ENCODE assay signal across 8 cellular contexts in genomic region chr19:21569497-21569870, GRCh38.
DNase-seq lines count a peak whose midpoint lies in the region; ATAC-seq, FAIRE-seq and TF ChIP-seq lines count a peak whose summit lies in the region.

No MANE protein-coding gene starts in this region.

- H3K36me3 ChIP-seq in liver (ENCODE audit: control insufficient read depth in 4 of 4, insufficient read depth in 3 of 4, low read depth in 1 of 4, low read length in 3 of 4) (no peaks in the 10 kb centered on the region), HepG2 (replicated peaks in 1 of 2; ENCODE audit: control insufficient read depth in 1 of 2, insufficient read depth in 2 of 2, low read length in 2 of 2) (no peaks in the 10 kb centered on the region), aorta (ENCODE audit: control insufficient read depth in 1 of 2, insufficient read depth in 2 of 2, low read length in 1 of 2) (no peaks in the 10 kb centered on the region)

- TF ChIP-seq EP300 in HepG2 (IDR thresholded peaks at IDR 0.05; ENCODE audit: low read depth in 2 of 2, low read length in 2 of 2) (no peak), HepG2 (CRISPR knock-in tag; IDR thresholded peaks at IDR 0.05; ENCODE audit: borderline replicate concordance) (no peak)

- H2AFZ ChIP-seq in HepG2 (ENCODE audit: low read length) = no peak overlapping the region

- DNase-seq in HepG2 (ENCODE audit: low spot score) (no peak), naive B cell (no peak), aorta (peak in 1 of 2 donors; percentile 77), erythroblast (lab: John Stamatoyannopoulos, UW) (no peak), EL (no peak)
- peak; percentile 48 for DNase-seq in activated naive CD8-positive, alpha-beta T cell treated with anti-CD3 and anti-CD28 coated beads, Interleukin-2, amount 10 ng/mL, durations not matched to agents 7 days and 5 days

- no peak for TF ChIP-seq CTCF in liver (IDR thresholded peaks at IDR 0.05; ENCODE audit: low read depth, low read length, missing input control)
- no peak for TF ChIP-seq CTCF in HepG2 (CRISPR knock-in tag; IDR thresholded peaks at IDR 0.05)

- peak overlapping the region; percentile 97 for H3K27ac Mint-ChIP-seq in activated naive CD8-positive, alpha-beta T cell treated with anti-CD3 and anti-CD28 coated beads, Interleukin-2, amount 10 ng/mL, durations not matched to agents 7 days and 5 days
- H3K27ac Mint-ChIP-seq in naive B cell = peak overlapping the region; percentile 90 to 99 (median 96)

- POLR2A ChIA-PET in HepG2 (lab: Yijun Ruan, JAX) = no interaction called here
- POLR2A ChIA-PET in activated naive CD8-positive, alpha-beta T cell treated with anti-CD3 and anti-CD28 coated beads, Interleukin-2, amount 10 ng/mL, durations not matched to agents 7 days and 5 days (lab: Charles Lee) = interaction anchor here (1.0 to 2.1 kb wide), 8 partner anchors 11 to 793 kb away, joined by 3 to 18 read pairs (median 4); partner anchors contain the start of genes ZNF429, ZNF493, ZNF66 and ZNF85

- H3K4me2 ChIP-seq in HepG2 (ENCODE audit: low read depth, low read length) = no peak overlapping the region

- no peaks in the 10 kb centered on the region for H3K27me3 ChIP-seq in liver (ENCODE audit: control insufficient read depth in 4 of 4, insufficient read depth in 4 of 4, low read length in 3 of 4)
- H3K27me3 ChIP-seq in HepG2 (ENCODE audit: control insufficient read depth in 1 of 2, insufficient read depth in 2 of 2, low read length in 2 of 2) = no peaks in the 10 kb centered on the region
- H3K27me3 ChIP-seq in aorta (ENCODE audit: control insufficient read depth in 1 of 2, insufficient read depth in 2 of 2, low read length in 1 of 2) = no peaks in the 10 kb centered on the region

- peaks cover 1% of the 10 kb centered on the region for H3K4me1 Mint-ChIP-seq in activated naive CD8-positive, alpha-beta T cell treated with anti-CD3 and anti-CD28 coated beads, Interleukin-2, amount 10 ng/mL, durations not matched to agents 7 days and 5 days
- H3K4me1 Mint-ChIP-seq in naive B cell = peaks cover 10 to 24% (median 13%) of the 10 kb centered on the region in 3 donors

- H3K9ac ChIP-seq in liver (ENCODE audit: low read depth in 1 of 2, low read length in 2 of 2) = no peak overlapping the region
- H3K9ac ChIP-seq in HepG2 (ENCODE audit: insufficient read depth, low read depth, low read length) = no peak overlapping the region

- intact Hi-C loops in HepG2 (cut with micrococcal nuclease; ENCODE audit: unreplicated experiment) (no loop called here), aorta (cut with DNase I) (no loop called here)

- H3K79me2 ChIP-seq in HepG2 (ENCODE audit: insufficient read depth, low read length) = no peaks in the 10 kb centered on the region

- CTCF ChIA-PET in HepG2 (lab: Yijun Ruan, JAX; ENCODE audit: low intra/inter-chr PET ratio, low total read pairs) = no interaction called here

- BruUV-seq in HepG2 (replicated peaks; lab: Mats Ljungman, UMichigan) = no TSS peak

- TF ChIP-seq RAD21 in liver (IDR thresholded peaks at IDR 0.05) (no peak), HepG2 (CRISPR knock-in tag; IDR thresholded peaks at IDR 0.05) (no peak)

- H3K27ac ChIP-seq in liver (ENCODE audit: low read depth in 1 of 2, low read length in 2 of 2) (peak overlapping the region; percentile 27 to 41), HepG2 (ENCODE audit: extremely low read length, insufficient read depth, low read length) (no peak overlapping the region), aorta (ENCODE audit: low read depth in 1 of 2, low read length in 2 of 2) (no peak overlapping the region)

- H3K9me3 ChIP-seq in liver (ENCODE audit: control insufficient read depth in 4 of 4, low read length in 3 of 4) = peaks cover 8 to 24% (median 16%) of the 10 kb centered on the region in 4 donors
- peaks cover 75% of the 10 kb centered on the region for H3K9me3 ChIP-seq in HepG2 (ENCODE audit: low read length)
- H3K9me3 ChIP-seq in aorta (ENCODE audit: control insufficient read depth, low read length) = peaks cover 6% of the 10 kb centered on the region

- 55% methylated on average over 16 of the region's 16 CpGs for WGBS in liver
- 65% methylated on average over 16 of the region's 16 CpGs for WGBS in HepG2 (ENCODE audit: low lambda C conversion rate)
- 67 to 86% methylated on average over 16 of the region's 16 CpGs for WGBS in aorta, 2 donors

- H3K4me3 Mint-ChIP-seq in activated naive CD8-positive, alpha-beta T cell treated with anti-CD3 and anti-CD28 coated beads, Interleukin-2, amount 10 ng/mL, durations not matched to agents 7 days and 5 days = peak overlapping the region; percentile 93
- peak overlapping the region; percentile 91 to 99 (median 98) for H3K4me3 Mint-ChIP-seq in naive B cell

- no peak for FAIRE-seq in HepG2 (lab: Jason Lieb, UNC)

- peaks cover 35% of the 10 kb centered on the region for H3K9me3 Mint-ChIP-seq in activated naive CD8-positive, alpha-beta T cell treated with anti-CD3 and anti-CD28 coated beads, Interleukin-2, amount 10 ng/mL, durations not matched to agents 7 days and 5 days
- H3K9me3 Mint-ChIP-seq in naive B cell = peaks cover 0 to 55% (median 8%) of the 10 kb centered on the region in 7 donors

- no peaks in the 10 kb centered on the region for H3K27me3 Mint-ChIP-seq in activated naive CD8-positive, alpha-beta T cell treated with anti-CD3 and anti-CD28 coated beads, Interleukin-2, amount 10 ng/mL, durations not matched to agents 7 days and 5 days
- H3K27me3 Mint-ChIP-seq in naive B cell = peaks cover 0 to 5% (median 0%) of the 10 kb centered on the region in 3 donors

- no peak for ATAC-seq in HepG2
- peak; percentile 50 for ATAC-seq in activated naive CD8-positive, alpha-beta T cell treated with anti-CD3 and anti-CD28 coated beads, Interleukin-2, amount 10 ng/mL, durations not matched to agents 7 days and 5 days (ENCODE audit: low read depth)
- ATAC-seq in naive B cell (ENCODE audit: low read depth in 2 of 2) = peak; percentile 55 to 64
- ATAC-seq in aorta (ENCODE audit: low FRiP score) = peak; percentile 73
- no peak for ATAC-seq in HG03457 (IDR thresholded peaks at IDR 0.05; ENCODE audit: unreplicated experiment)

- H3K36me3 Mint-ChIP-seq in activated naive CD8-positive, alpha-beta T cell treated with anti-CD3 and anti-CD28 coated beads, Interleukin-2, amount 10 ng/mL, durations not matched to agents 7 days and 5 days = peaks cover 22% of the 10 kb centered on the region
- H3K36me3 Mint-ChIP-seq in naive B cell = peaks cover 7 to 11% of the 10 kb centered on the region in 2 donors

- H3K4me3 ChIP-seq in liver (ENCODE audit: low read depth in 1 of 3, low read length in 3 of 3) (peak overlapping the region in 2 of 3 donors; percentile 2 to 6), HepG2 (replicated peaks in 1 of 3; ENCODE audit: insufficient read depth in 1 of 3, low read depth in 2 of 3, low read length in 3 of 3) (no peak overlapping the region), aorta (ENCODE audit: low read length in 2 of 2) (no peak overlapping the region)

- peaks cover 0 to 2% (median 0%) of the 10 kb centered on the region in 4 donors for H3K4me1 ChIP-seq in liver (ENCODE audit: control insufficient read depth in 4 of 4, insufficient read depth in 4 of 4, low read length in 3 of 4)
- H3K4me1 ChIP-seq in HepG2 (ENCODE audit: insufficient read depth, low read length) = no peaks in the 10 kb centered on the region
- H3K4me1 ChIP-seq in aorta (ENCODE audit: control insufficient read depth in 1 of 2, insufficient read depth in 2 of 2, low read length in 2 of 2) = no peaks in the 10 kb centered on the region

- in situ Hi-C loops in HepG2 (cut with HindIII; ENCODE audit: extremely low pct_ligation_motif_present, low pct_unique_long_range_greater_than_20kb) = no loop called here

- no peak for TF ChIP-seq POLR2A in HepG2 (IDR thresholded peaks at IDR 0.05; ENCODE audit: insufficient read depth in 1 of 2, low read depth in 2 of 2, low read length in 2 of 2)
- TF ChIP-seq POLR2A in erythroblast (IDR thresholded peaks at IDR 0.05; ENCODE audit: low read length) = no peak

- H4K20me1 ChIP-seq in HepG2 (ENCODE audit: insufficient read depth, low read length) = no peaks in the 10 kb centered on the region

TF ChIP-seq in HepG2, 621 proteins besides CTCF, POLR2A, EP300 and RAD21 (continues in another document):
- TF ChIP-seq ZNF331 (CRISPR knock-in tag; IDR thresholded peaks at IDR 0.05) = no peak
- TF ChIP-seq SRSF1 (optimal IDR thresholded peaks at IDR 0.05; ENCODE audit: low read depth, low read length) = no peak
- no peak for TF ChIP-seq SAFB2 (CRISPR knock-in tag; IDR thresholded peaks at IDR 0.05; ENCODE audit: borderline replicate concordance, low read depth)
- TF ChIP-seq BHLHE40 (IDR thresholded peaks at IDR 0.05; ENCODE audit: low read length) = no peak
- TF ChIP-seq TBP (CRISPR knock-in tag; IDR thresholded peaks at IDR 0.05) = no peak
- no peak for TF ChIP-seq ZNF607 (CRISPR knock-in tag; IDR thresholded peaks at IDR 0.05; ENCODE audit: borderline replicate concordance)
- no peak for TF ChIP-seq THAP11 (CRISPR knock-in tag; IDR thresholded peaks at IDR 0.05)

Comparison
In these comparisons a context has a peak if more than half of its experiments do, and no peak if none do; other contexts are left out.
1. H3K27ac ChIP-seq: peak in liver (2 of 2); none in HepG2 (single experiment) and aorta (0 of 2).
2. H3K4me3 ChIP-seq: peak in liver (2 of 3); none in HepG2 (0 of 3) and aorta (0 of 2).
3. ATAC-seq: peak in activated naive CD8-positive, alpha-beta T cell treated with anti-CD3 and anti-CD28 coated beads, Interleukin-2, amount 10 ng/mL, durations not matched to agents 7 days and 5 days (single experiment), naive B cell (2 of 2) and aorta (single experiment); none in HepG2 (single experiment) and HG03457 (single experiment).